ENCODE assay signal across 8 cellular contexts in the genomic region with DNA sequence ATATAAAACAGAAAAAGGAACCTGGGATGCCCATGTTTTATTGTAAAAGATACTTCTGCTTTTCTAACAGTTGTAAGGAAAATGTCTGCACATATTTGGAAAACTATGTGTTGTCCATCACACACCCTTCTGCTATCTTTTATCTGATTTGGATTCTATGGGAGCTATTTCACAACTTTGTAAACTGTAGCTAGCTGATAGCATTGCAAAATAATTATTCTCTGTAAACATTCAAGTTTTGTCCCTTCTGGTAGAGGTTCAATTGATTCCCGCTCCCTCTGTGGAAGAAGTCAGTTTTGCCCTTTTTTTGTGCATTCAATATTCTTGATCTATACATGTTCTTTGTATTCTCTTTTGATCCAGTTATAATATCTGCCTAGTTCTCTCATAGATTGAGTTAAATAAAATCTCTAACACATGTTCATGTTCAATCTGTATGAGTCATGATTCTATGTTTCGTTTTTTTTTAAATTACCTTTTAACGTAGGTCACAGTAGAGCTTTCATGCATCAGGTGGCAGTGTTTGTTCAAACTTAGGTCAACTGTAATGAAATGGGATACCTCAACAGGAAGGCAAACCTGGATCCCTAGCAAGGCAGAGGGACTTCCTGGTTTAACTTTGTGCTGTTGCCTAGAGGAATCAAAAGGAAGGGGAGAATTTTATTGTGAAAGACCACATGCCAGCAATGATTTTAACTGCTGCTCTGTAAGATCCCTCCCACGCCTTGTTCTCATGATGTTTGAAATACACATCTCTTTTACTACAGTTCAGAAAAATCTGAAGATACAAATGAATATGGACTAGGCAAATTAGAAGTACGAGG. TPM values are rescaled to one million over a fixed set of nuclear protein-coding genes. Genes with fewer than 3 reads are reported as not detected.
A peak's percentile ranks its signal among the peaks of the same experiment; 100 is the strongest.
DNase-seq lines count a peak whose midpoint lies in the region; ATAC-seq and TF ChIP-seq lines count a peak whose summit lies in the region.

No MANE protein-coding gene starts in this region.

- no peak for TF ChIP-seq CTCF in astrocyte of the spinal cord (IDR thresholded peaks at IDR 0.05; ENCODE audit: low read depth, low read length)

- in situ Hi-C loops in astrocyte of the spinal cord (cut with HindIII; ENCODE audit: low sequenced_read_pairs), result no loop called here

- DNase-seq in DMS53 (lab: John Stamatoyannopoulos, UW) (peak; percentile 98), NCI-H146 (lab: John Stamatoyannopoulos, UW) (peak; percentile 84), astrocyte of the spinal cord (ENCODE audit: low read depth, low spot score) (peak; percentile 58), left lobe of liver (ENCODE audit: low spot score) (no peak), NOMO-1 treated with DMSO at 0.1 percent for 48 hours (lab: John Stamatoyannopoulos, UW; ENCODE audit: unreplicated experiment) (no peak), GM19238 (ENCODE audit: insufficient read length, low spot score) (no peak), middle frontal gyrus (ENCODE audit: extremely low spot score, low spot score) (no peak)
- DNase-seq in stimulated activated CD4-positive, alpha-beta T cell treated with anti-CD3 and anti-CD28 coated beads, Interleukin-4, amount 100 ng/mL, for 4 hours, result no peak

- peak; percentile 94 for ATAC-seq in left lobe of liver

- no peak overlapping the region for H3K4me3 ChIP-seq in astrocyte of the spinal cord (ENCODE audit: low read depth, low read length)

RNA-seq across cellular contexts. Expression of a gene that starts 26.0 kb away (rescaled TPM):
- total RNA-seq in left lobe of liver, result 5.3 TPM

Comparison
In these comparisons a context has a peak if more than half of its experiments do, and no peak if none do; other contexts are left out.
1. DNase-seq: peak in DMS53 (single experiment), NCI-H146 (single experiment) and astrocyte of the spinal cord (single experiment); none in left lobe of liver (single experiment), NOMO-1 treated with DMSO at 0.1 percent for 48 hours (single experiment), GM19238 (single experiment), middle frontal gyrus (single experiment) and stimulated activated CD4-positive, alpha-beta T cell treated with anti-CD3 and anti-CD28 coated beads, Interleukin-4, amount 100 ng/mL, for 4 hours (0 of 2).